Comparison of ENCODE assay signal across 1 cellular context in the genomic region with DNA sequence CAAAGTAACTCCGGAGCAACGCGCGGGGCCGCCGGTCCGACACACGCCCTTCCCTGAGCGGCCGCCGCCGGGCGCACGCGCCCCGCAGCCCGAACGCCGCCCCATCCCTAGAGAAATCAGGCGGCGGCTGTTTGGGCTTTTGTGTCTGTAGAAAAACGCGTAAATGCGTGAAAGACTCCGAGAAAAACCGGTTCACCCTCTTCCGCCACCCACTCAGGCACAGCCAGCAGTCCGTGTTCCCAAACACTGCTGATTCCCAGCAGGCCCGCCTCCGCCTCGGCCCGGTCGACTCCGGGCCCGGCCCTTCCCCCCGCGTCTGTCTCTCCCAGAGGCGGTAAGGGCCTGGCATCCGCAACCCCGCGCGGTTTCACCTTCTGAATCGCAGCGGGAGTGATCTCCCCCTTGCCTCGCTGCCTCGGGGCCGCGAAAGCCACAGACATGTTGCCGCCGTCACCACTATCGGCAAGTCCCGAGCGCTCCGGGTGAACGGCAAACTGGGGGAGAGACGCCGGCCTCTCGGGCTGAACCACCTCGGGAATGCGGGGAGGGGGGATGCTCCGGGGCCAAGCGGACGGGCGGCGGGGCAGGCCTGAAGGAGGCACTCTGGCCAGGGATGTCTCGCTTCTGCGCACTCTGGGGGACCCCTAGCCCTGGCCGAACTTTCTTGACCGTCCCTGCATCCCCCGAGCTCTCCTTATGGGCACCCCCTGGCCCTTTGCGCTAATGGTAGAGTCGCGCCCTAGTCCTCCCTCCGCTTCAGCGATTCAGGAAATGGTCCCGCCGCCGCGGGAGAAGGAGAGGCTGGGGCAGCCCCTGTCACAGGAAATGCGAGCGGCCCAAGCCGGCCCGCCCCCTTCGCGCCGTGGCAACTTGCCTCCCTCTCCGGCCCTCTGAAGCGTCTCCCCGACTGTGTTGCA.
TF ChIP-seq lines count a peak whose summit lies in the region.

A gene with protein sequence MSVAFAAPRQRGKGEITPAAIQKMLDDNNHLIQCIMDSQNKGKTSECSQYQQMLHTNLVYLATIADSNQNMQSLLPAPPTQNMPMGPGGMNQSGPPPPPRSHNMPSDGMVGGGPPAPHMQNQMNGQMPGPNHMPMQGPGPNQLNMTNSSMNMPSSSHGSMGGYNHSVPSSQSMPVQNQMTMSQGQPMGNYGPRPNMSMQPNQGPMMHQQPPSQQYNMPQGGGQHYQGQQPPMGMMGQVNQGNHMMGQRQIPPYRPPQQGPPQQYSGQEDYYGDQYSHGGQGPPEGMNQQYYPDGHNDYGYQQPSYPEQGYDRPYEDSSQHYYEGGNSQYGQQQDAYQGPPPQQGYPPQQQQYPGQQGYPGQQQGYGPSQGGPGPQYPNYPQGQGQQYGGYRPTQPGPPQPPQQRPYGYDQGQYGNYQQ (minus strand): TSS at position 484 of the 917 bp plus-strand sequence. CDS start 44 bp downstream, at position 440.

TF ChIP-seq in K562, 482 proteins besides CTCF, POLR2A, EP300 and RAD21 (continued from another document and continues in another):
- TF ChIP-seq, protein P1, sequence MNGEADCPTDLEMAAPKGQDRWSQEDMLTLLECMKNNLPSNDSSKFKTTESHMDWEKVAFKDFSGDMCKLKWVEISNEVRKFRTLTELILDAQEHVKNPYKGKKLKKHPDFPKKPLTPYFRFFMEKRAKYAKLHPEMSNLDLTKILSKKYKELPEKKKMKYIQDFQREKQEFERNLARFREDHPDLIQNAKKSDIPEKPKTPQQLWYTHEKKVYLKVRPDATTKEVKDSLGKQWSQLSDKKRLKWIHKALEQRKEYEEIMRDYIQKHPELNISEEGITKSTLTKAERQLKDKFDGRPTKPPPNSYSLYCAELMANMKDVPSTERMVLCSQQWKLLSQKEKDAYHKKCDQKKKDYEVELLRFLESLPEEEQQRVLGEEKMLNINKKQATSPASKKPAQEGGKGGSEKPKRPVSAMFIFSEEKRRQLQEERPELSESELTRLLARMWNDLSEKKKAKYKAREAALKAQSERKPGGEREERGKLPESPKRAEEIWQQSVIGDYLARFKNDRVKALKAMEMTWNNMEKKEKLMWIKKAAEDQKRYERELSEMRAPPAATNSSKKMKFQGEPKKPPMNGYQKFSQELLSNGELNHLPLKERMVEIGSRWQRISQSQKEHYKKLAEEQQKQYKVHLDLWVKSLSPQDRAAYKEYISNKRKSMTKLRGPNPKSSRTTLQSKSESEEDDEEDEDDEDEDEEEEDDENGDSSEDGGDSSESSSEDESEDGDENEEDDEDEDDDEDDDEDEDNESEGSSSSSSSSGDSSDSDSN (IDR thresholded peaks at IDR 0.05; ENCODE audit: borderline replicate concordance in 1 of 2, low read depth in 2 of 2, low read length in 2 of 2): peak; percentile 49 to 60; a peak in 3 of 4 replicates
- TF ChIP-seq, protein P2, sequence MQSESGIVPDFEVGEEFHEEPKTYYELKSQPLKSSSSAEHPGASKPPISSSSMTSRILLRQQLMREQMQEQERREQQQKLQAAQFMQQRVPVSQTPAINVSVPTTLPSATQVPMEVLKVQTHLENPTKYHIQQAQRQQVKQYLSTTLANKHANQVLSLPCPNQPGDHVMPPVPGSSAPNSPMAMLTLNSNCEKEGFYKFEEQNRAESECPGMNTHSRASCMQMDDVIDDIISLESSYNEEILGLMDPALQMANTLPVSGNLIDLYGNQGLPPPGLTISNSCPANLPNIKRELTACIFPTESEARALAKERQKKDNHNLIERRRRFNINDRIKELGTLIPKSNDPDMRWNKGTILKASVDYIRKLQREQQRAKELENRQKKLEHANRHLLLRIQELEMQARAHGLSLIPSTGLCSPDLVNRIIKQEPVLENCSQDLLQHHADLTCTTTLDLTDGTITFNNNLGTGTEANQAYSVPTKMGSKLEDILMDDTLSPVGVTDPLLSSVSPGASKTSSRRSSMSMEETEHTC (IDR thresholded peaks at IDR 0.05): no peak
- TF ChIP-seq HDAC3 (IDR thresholded peaks at IDR 0.05; ENCODE audit: borderline replicate concordance, partially characterized antibody) (peak; percentile 63), MYBL2 (IDR thresholded peaks at IDR 0.05; ENCODE audit: low read depth) (no peak), MYBL2 (CRISPR knock-in tag; IDR thresholded peaks at IDR 0.05; ENCODE audit: borderline replicate concordance) (no peak), KLF6 (CRISPR knock-in tag; IDR thresholded peaks at IDR 0.05; ENCODE audit: borderline replicate concordance) (no peak), MBD2 (IDR thresholded peaks at IDR 0.05; ENCODE audit: borderline replicate concordance, low read depth) (peak; percentile 98), ARHGAP35 (IDR thresholded peaks at IDR 0.05; ENCODE audit: partially characterized antibody) (no peak), XRCC3 (IDR thresholded peaks at IDR 0.05) (no peak), ZNF551 (CRISPR knock-in tag; IDR thresholded peaks at IDR 0.05) (no peak), ZNF23 (CRISPR knock-in tag; IDR thresholded peaks at IDR 0.05) (0 out of 2 replicates have a peak, but pooled peaks have one; percentile 44), ZNF644 (tag; IDR thresholded peaks at IDR 0.05; ENCODE audit: low read depth) (no peak), HOXB6 (CRISPR knock-in tag; IDR thresholded peaks at IDR 0.05; ENCODE audit: borderline replicate concordance) (no peak), MAZ (CRISPR knock-in tag; conservative IDR thresholded peaks at IDR 0.05 in 1 of 2, IDR thresholded peaks at IDR 0.05 in 1 of 2) (peak; percentile 68 to 73; a peak in 3 of 4 replicates), ZNF830 (CRISPR knock-in tag; IDR thresholded peaks at IDR 0.05) (peak; percentile 91; the same call in 1 of the 2 replicates), NFRKB (IDR thresholded peaks at IDR 0.05; ENCODE audit: low read depth) (peak; percentile 56; the same call in 1 of the 2 replicates), SMARCE1 (IDR thresholded peaks at IDR 0.05) (no peak), BRD4 (IDR thresholded peaks at IDR 0.05) (peak; percentile 92), KLF1 (tag; IDR thresholded peaks at IDR 0.05) (no peak; the same call in 1 of the 2 replicates), ZNF224 (CRISPR knock-in tag; IDR thresholded peaks at IDR 0.05) (0 out of 2 replicates have a peak, but pooled peaks have one; percentile 4), GABPB1 (CRISPR knock-in tag; IDR thresholded peaks at IDR 0.05) (peak; percentile 72), ZBTB1 (CRISPR knock-in tag; IDR thresholded peaks at IDR 0.05; ENCODE audit: borderline replicate concordance, low read depth) (peak; percentile 90; the same call in 1 of the 2 replicates), RHOXF2B (CRISPR knock-in tag; conservative IDR thresholded peaks at IDR 0.05) (no peak)
- TF ChIP-seq, protein P3, sequence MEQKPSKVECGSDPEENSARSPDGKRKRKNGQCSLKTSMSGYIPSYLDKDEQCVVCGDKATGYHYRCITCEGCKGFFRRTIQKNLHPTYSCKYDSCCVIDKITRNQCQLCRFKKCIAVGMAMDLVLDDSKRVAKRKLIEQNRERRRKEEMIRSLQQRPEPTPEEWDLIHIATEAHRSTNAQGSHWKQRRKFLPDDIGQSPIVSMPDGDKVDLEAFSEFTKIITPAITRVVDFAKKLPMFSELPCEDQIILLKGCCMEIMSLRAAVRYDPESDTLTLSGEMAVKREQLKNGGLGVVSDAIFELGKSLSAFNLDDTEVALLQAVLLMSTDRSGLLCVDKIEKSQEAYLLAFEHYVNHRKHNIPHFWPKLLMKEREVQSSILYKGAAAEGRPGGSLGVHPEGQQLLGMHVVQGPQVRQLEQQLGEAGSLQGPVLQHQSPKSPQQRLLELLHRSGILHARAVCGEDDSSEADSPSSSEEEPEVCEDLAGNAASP (IDR thresholded peaks at IDR 0.05): no peak
- TF ChIP-seq, protein P4, sequence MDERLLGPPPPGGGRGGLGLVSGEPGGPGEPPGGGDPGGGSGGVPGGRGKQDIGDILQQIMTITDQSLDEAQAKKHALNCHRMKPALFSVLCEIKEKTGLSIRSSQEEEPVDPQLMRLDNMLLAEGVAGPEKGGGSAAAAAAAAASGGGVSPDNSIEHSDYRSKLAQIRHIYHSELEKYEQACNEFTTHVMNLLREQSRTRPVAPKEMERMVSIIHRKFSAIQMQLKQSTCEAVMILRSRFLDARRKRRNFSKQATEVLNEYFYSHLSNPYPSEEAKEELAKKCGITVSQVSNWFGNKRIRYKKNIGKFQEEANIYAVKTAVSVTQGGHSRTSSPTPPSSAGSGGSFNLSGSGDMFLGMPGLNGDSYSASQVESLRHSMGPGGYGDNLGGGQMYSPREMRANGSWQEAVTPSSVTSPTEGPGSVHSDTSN (CRISPR knock-in tag; IDR thresholded peaks at IDR 0.05; ENCODE audit: low read depth): no peak
- TF ChIP-seq, protein P4 (tag; conservative IDR thresholded peaks at IDR 0.05; ENCODE audit: low read depth): no peak; the same call in 1 of the 2 replicates
- TF ChIP-seq, protein P5, sequence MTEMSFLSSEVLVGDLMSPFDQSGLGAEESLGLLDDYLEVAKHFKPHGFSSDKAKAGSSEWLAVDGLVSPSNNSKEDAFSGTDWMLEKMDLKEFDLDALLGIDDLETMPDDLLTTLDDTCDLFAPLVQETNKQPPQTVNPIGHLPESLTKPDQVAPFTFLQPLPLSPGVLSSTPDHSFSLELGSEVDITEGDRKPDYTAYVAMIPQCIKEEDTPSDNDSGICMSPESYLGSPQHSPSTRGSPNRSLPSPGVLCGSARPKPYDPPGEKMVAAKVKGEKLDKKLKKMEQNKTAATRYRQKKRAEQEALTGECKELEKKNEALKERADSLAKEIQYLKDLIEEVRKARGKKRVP (CRISPR knock-in tag; IDR thresholded peaks at IDR 0.05): no peak
- TF ChIP-seq, protein P6, sequence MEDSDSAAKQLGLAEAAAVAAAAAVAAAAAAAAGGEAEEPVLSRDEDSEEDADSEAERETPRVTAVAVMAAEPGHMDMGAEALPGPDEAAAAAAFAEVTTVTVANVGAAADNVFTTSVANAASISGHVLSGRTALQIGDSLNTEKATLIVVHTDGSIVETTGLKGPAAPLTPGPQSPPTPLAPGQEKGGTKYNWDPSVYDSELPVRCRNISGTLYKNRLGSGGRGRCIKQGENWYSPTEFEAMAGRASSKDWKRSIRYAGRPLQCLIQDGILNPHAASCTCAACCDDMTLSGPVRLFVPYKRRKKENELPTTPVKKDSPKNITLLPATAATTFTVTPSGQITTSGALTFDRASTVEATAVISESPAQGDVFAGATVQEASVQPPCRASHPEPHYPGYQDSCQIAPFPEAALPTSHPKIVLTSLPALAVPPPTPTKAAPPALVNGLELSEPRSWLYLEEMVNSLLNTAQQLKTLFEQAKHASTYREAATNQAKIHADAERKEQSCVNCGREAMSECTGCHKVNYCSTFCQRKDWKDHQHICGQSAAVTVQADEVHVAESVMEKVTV (CRISPR knock-in tag; IDR thresholded peaks at IDR 0.05): no peak; the same call in 1 of the 2 replicates
- TF ChIP-seq, protein P7, sequence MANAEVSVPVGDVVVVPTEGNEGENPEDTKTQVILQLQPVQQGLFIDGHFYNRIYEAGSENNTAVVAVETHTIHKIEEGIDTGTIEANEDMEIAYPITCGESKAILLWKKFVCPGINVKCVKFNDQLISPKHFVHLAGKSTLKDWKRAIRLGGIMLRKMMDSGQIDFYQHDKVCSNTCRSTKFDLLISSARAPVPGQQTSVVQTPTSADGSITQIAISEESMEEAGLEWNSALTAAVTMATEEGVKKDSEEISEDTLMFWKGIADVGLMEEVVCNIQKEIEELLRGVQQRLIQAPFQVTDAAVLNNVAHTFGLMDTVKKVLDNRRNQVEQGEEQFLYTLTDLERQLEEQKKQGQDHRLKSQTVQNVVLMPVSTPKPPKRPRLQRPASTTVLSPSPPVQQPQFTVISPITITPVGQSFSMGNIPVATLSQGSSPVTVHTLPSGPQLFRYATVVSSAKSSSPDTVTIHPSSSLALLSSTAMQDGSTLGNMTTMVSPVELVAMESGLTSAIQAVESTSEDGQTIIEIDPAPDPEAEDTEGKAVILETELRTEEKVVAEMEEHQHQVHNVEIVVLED (CRISPR knock-in tag; IDR thresholded peaks at IDR 0.05): peak; percentile 62
- TF ChIP-seq, protein P8, sequence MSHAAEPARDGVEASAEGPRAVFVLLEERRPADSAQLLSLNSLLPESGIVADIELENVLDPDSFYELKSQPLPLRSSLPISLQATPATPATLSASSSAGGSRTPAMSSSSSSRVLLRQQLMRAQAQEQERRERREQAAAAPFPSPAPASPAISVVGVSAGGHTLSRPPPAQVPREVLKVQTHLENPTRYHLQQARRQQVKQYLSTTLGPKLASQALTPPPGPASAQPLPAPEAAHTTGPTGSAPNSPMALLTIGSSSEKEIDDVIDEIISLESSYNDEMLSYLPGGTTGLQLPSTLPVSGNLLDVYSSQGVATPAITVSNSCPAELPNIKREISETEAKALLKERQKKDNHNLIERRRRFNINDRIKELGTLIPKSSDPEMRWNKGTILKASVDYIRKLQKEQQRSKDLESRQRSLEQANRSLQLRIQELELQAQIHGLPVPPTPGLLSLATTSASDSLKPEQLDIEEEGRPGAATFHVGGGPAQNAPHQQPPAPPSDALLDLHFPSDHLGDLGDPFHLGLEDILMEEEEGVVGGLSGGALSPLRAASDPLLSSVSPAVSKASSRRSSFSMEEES (CRISPR knock-in tag; IDR thresholded peaks at IDR 0.05): no peak; the same call in 1 of the 2 replicates
- TF ChIP-seq, protein P9, sequence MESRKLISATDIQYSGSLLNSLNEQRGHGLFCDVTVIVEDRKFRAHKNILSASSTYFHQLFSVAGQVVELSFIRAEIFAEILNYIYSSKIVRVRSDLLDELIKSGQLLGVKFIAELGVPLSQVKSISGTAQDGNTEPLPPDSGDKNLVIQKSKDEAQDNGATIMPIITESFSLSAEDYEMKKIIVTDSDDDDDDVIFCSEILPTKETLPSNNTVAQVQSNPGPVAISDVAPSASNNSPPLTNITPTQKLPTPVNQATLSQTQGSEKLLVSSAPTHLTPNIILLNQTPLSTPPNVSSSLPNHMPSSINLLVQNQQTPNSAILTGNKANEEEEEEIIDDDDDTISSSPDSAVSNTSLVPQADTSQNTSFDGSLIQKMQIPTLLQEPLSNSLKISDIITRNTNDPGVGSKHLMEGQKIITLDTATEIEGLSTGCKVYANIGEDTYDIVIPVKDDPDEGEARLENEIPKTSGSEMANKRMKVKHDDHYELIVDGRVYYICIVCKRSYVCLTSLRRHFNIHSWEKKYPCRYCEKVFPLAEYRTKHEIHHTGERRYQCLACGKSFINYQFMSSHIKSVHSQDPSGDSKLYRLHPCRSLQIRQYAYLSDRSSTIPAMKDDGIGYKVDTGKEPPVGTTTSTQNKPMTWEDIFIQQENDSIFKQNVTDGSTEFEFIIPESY (CRISPR knock-in tag; IDR thresholded peaks at IDR 0.05): no peak
- TF ChIP-seq, protein P10, sequence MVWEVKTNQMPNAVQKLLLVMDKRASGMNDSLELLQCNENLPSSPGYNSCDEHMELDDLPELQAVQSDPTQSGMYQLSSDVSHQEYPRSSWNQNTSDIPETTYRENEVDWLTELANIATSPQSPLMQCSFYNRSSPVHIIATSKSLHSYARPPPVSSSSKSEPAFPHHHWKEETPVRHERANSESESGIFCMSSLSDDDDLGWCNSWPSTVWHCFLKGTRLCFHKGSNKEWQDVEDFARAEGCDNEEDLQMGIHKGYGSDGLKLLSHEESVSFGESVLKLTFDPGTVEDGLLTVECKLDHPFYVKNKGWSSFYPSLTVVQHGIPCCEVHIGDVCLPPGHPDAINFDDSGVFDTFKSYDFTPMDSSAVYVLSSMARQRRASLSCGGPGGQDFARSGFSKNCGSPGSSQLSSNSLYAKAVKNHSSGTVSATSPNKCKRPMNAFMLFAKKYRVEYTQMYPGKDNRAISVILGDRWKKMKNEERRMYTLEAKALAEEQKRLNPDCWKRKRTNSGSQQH (CRISPR knock-in tag; IDR thresholded peaks at IDR 0.05): no peak
